In genomic region chr6:134426623-134427022, GRCh38 we compare ENCODE assay signal across 1 cellular context.
TF ChIP-seq lines count a peak whose summit lies in the region.

No MANE protein-coding gene starts in this region.

TF ChIP-seq in GM23338, 12 proteins besides CTCF, POLR2A, EP300 and RAD21 (continued from another document):
- TF ChIP-seq ZNF462 (CRISPR knock-in tag; IDR thresholded peaks at IDR 0.05): no peak
